In the genomic region with DNA sequence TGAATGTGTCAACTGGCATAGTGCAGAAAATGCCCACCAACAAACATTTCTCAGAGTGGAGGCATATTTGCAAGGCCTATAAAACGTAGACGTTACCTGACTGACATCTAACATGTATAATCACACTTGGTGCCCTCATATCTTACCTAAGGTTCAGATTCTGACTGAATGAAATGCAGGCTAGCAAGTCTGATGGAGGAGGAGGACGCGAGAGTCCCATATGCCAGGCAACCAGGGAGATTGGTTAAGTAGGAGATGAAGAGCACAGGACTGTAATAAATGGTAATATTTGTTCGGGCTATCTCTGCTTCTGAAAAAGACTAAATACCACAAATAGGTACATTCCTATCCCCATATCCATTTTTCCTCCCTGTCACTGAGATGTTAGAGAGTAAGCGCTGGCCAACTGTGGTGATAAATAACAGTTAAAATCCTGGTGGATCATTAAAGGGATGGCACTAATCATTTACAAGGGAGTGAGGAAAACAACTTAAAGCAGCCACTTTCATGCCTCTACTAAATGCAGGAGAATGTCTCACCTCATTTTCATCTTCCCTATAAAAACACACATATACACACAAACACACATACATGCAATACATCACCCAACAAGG, we compare ENCODE assay signal across 18 cellular contexts.
"Had no signal": no experiment of that assay in that cellular context is flagged by ENCODE, and none has a peak within 500 bp of the region (broad histone marks: within the 10 kb centered on the region; RNA-seq: fewer than 3 reads in every experiment).

No MANE protein-coding gene starts in this region.

- H3K9me3 ChIP-seq: left lung, neutrophil, right atrium auricular region, sigmoid colon, stomach, thyroid gland had no signal

- H3K9ac ChIP-seq: parathyroid adenoma had no signal

- ATAC-seq: effector memory CD8-positive, alpha-beta T cell; left lung; naive thymus-derived CD8-positive, alpha-beta T cell; stimulated activated effector memory CD8-positive, alpha-beta T cell treated with anti-CD3 and anti-CD28 coated beads, Interleukin-12 subunit alpha, Interleukin-12 subunit beta, amount 100 ng/mL, for 72 hours had no signal

- DNase-seq: cortex of kidney; effector memory CD8-positive, alpha-beta T cell; hypothalamus; immature natural killer cell; islet precursor cell; left lung; naive thymus-derived CD8-positive, alpha-beta T cell; sigmoid colon; stimulated activated CD4-positive, alpha-beta T cell treated with anti-CD3 and anti-CD28 coated beads, Interleukin-2, amount 100 ng/mL, for 24 hours; stimulated activated CD4-positive, alpha-beta T cell treated with anti-CD3 and anti-CD28 coated beads, Interleukin-4, amount 100 ng/mL, for 24 hours; stimulated activated naive CD4-positive, alpha-beta T cell treated with Interleukin-2 at 50 U/mL for 16 hours; stomach; thyroid gland; trophoblast cell had no signal

- H3K4me1 ChIP-seq: left lung, parathyroid adenoma, sigmoid colon, stomach, thyroid gland had no signal

- H3K4me3 ChIP-seq: left lung, right atrium auricular region, sigmoid colon, stomach, thyroid gland had no signal

- H2AFZ ChIP-seq: parathyroid adenoma had no signal

- H3K27ac ChIP-seq: left lung, neutrophil, parathyroid adenoma, right atrium auricular region, sigmoid colon, stomach, thyroid gland had no signal

- H3K27me3 ChIP-seq: left lung, neutrophil, right atrium auricular region, sigmoid colon, stomach, thyroid gland had no signal

- H3K36me3 ChIP-seq: left lung, neutrophil, right atrium auricular region, sigmoid colon, stomach, thyroid gland had no signal
